In the genomic region with DNA sequence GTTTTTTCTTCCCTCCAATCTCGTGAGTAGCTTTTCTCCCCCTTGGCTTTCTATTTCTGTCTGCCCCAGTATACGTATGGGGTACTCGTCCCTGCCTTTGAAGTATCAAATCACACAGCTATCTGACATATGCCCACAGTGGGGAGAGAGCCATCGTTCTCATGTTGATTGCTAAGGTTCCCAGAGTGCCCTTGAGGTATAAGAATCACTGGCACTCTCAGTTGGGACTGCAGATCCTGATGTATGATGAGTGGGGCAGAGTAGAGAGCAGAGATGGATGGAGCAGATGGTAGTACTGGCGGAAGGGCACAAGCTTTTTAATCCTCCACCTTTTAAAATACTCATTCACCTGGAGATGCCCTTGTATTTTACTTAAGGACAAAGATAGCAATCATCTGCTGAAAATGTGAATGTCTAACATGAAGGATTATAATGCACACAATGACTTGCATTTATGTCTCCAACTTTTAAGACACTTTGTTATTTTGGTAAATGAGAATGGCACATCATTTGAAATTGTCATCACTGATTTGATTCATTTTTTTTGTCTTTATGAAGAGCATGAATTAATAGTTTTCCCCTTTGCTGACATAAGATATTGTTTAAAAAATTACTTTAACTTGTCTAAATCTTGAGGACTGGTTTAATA, we compare ENCODE assay signal across 27 cellular contexts.
"Had no signal": no experiment of that assay in that cellular context is flagged by ENCODE, and none has a peak within 500 bp of the region (broad histone marks: within the 10 kb centered on the region; RNA-seq: fewer than 3 reads in every experiment).

No MANE protein-coding gene starts in this region.

- H3K79me2 ChIP-seq: hepatocyte had no signal

- H3K27ac ChIP-seq: epithelial cell of prostate, hepatocyte, left ventricle myocardium inferior, neutrophil, sigmoid colon, thyroid gland, upper lobe of right lung had no signal

- H3K4me1 ChIP-seq: upper lobe of right lung had no signal

- H2AFZ ChIP-seq: hepatocyte had no signal

- DNase-seq: activated CD4-positive, alpha-beta T cell treated with anti-CD3 and anti-CD28 coated beads for 36 hours; activated CD4-positive, CD25-positive, alpha-beta regulatory T cell; activated CD8-positive, alpha-beta memory T cell treated with anti-CD3 and anti-CD28 coated beads, Interleukin-2, amount 10 ng/mL, durations not matched to agents 7 days and 5 days; activated CD8-positive, alpha-beta T cell treated with anti-CD3 and anti-CD28 coated beads, Interleukin-2, amount 10 ng/mL, durations not matched to agents 7 days and 5 days; activated naive CD8-positive, alpha-beta T cell treated with anti-CD3 and anti-CD28 coated beads, Interleukin-2, amount 50 U/mL, for 24 hours; activated T-cell treated with anti-CD3 and anti-CD28 coated beads, Interleukin-2, amount 50 U/mL, for 48 hours; amygdala; dermis blood vessel endothelial cell; effector CD4-positive, alpha-beta T cell; islet precursor cell; left ventricle myocardium inferior; naive B cell; nephron progenitor cell; sigmoid colon; stimulated activated CD4-positive, alpha-beta T cell treated with anti-CD3 and anti-CD28 coated beads, Interleukin-1b, Interleukin-23, amount 100 ng/mL, for 48 hours; stimulated activated CD4-positive, alpha-beta T cell treated with anti-CD3 and anti-CD28 coated beads, Interleukin-4, amount 100 ng/mL, for 4 hours; stimulated activated CD8-positive, alpha-beta memory T cell treated with anti-CD3 and anti-CD28 coated beads, Interleukin-4, amount 100 ng/mL, for 48 hours; stimulated activated naive CD8-positive, alpha-beta T cell treated with anti-CD3 and anti-CD28 coated beads, Interleukin-15, amount 100 ng/mL, for 72 hours; substantia nigra; thyroid gland; upper lobe of right lung had no signal

- H3K27me3 ChIP-seq: gastroesophageal sphincter, hepatocyte, neutrophil, sigmoid colon, thyroid gland, upper lobe of right lung had no signal

- H3K9me3 ChIP-seq: gastroesophageal sphincter, left ventricle myocardium inferior, neutrophil, sigmoid colon, thyroid gland, upper lobe of right lung had no signal

- H3K4me3 ChIP-seq: gastroesophageal sphincter, hepatocyte, left ventricle myocardium inferior, sigmoid colon, smooth muscle cell, thyroid gland, upper lobe of right lung had no signal

- FAIRE-seq: colon had no signal

- H3K4me2 ChIP-seq: hepatocyte, smooth muscle cell had no signal

- ATAC-seq: activated CD4-positive, alpha-beta T cell treated with anti-CD3 and anti-CD28 coated beads for 36 hours; activated CD8-positive, alpha-beta memory T cell treated with anti-CD3 and anti-CD28 coated beads, Interleukin-2, amount 10 ng/mL, durations not matched to agents 7 days and 5 days; activated CD8-positive, alpha-beta T cell treated with anti-CD3 and anti-CD28 coated beads, Interleukin-2, amount 10 ng/mL, durations not matched to agents 7 days and 5 days; activated naive CD8-positive, alpha-beta T cell treated with anti-CD3 and anti-CD28 coated beads, Interleukin-2, amount 50 U/mL, for 24 hours; stimulated activated naive CD8-positive, alpha-beta T cell treated with anti-CD3 and anti-CD28 coated beads, Interleukin-15, amount 100 ng/mL, for 72 hours had no signal

- H3K36me3 ChIP-seq: gastroesophageal sphincter, left ventricle myocardium inferior, neutrophil, sigmoid colon, thyroid gland, upper lobe of right lung had no signal
